ENCODE assay signal across 1 cellular context in genomic region chr17:5784791-5785190, GRCh38.
TF ChIP-seq lines count a peak whose summit lies in the region.

No MANE protein-coding gene starts in this region.

TF ChIP-seq in SK-N-SH, 30 proteins besides CTCF, POLR2A, EP300 and RAD21 (continued from another document):
- no peak for TF ChIP-seq PBX3 (IDR thresholded peaks at IDR 0.05)
- no peak for TF ChIP-seq TEAD4 (IDR thresholded peaks at IDR 0.05; ENCODE audit: borderline replicate concordance, insufficient read depth)
- no peak for TF ChIP-seq MEF2A (IDR thresholded peaks at IDR 0.05; ENCODE audit: borderline replicate concordance, low read depth)
- TF ChIP-seq JUND (IDR thresholded peaks at IDR 0.05), result no peak
- no peak for TF ChIP-seq GABPA (IDR thresholded peaks at IDR 0.05; ENCODE audit: low read depth)
- no peak for TF ChIP-seq NRF1 (IDR thresholded peaks at IDR 0.05; ENCODE audit: low read depth, low read length)
- TF ChIP-seq RXRA (IDR thresholded peaks at IDR 0.05; ENCODE audit: borderline replicate concordance, low read depth), result no peak
- TF ChIP-seq TCF12 (IDR thresholded peaks at IDR 0.05), result no peak
- TF ChIP-seq GATA2 (CRISPR knock-in tag; IDR thresholded peaks at IDR 0.05), result no peak
- TF ChIP-seq FOXJ3 (CRISPR knock-in tag; IDR thresholded peaks at IDR 0.05), result no peak
